8 cellular contexts compared by ENCODE assay signal in genomic region chr19:55643733-55644116, GRCh38. TPM values are rescaled to one million over a fixed set of nuclear protein-coding genes. Genes with fewer than 3 reads are reported as not detected.
DNase-seq lines count a peak whose midpoint lies in the region; ATAC-seq and TF ChIP-seq lines count a peak whose summit lies in the region.

No MANE protein-coding gene starts in this region.

- POLR2A ChIA-PET in activated CD4-positive, alpha-beta T cell treated with anti-CD3 and anti-CD28 coated beads, Interleukin-2, amount 10 ng/mL, durations not matched to agents 7 days and 5 days (lab: Charles Lee): no interaction called here

- no peaks in the 10 kb centered on the region for H3K36me3 ChIP-seq in testis (ENCODE audit: low read depth, missing control alignments)

- H3K4me3 Mint-ChIP-seq in activated CD4-positive, alpha-beta T cell treated with anti-CD3 and anti-CD28 coated beads, Interleukin-2, amount 10 ng/mL, durations not matched to agents 7 days and 5 days: peak overlapping the region; percentile 93
- peak overlapping the region; percentile 94 for H3K4me3 Mint-ChIP-seq in activated naive CD8-positive, alpha-beta T cell treated with anti-CD3 and anti-CD28 coated beads, Interleukin-2, amount 50 U/mL, for 24 hours

- peak overlapping the region; percentile 77 for H3K27ac ChIP-seq in layer of hippocampus (ENCODE audit: low read depth, low read length)
- peak overlapping the region; percentile 89 to 93 for H3K27ac ChIP-seq in testis

- peaks cover 28% of the 10 kb centered on the region for H3K36me3 Mint-ChIP-seq in activated CD4-positive, alpha-beta T cell treated with anti-CD3 and anti-CD28 coated beads, Interleukin-2, amount 10 ng/mL, durations not matched to agents 7 days and 5 days (ENCODE audit: low read depth)
- peaks cover 50% of the 10 kb centered on the region for H3K36me3 Mint-ChIP-seq in activated naive CD8-positive, alpha-beta T cell treated with anti-CD3 and anti-CD28 coated beads, Interleukin-2, amount 50 U/mL, for 24 hours (ENCODE audit: low read depth)

- no peak for TF ChIP-seq POLR2A in testis (IDR thresholded peaks at IDR 0.05)

- no peak for DNase-seq in activated CD4-positive, alpha-beta T cell treated with anti-CD3 and anti-CD28 coated beads, Interleukin-2, amount 10 ng/mL, durations not matched to agents 7 days and 5 days
- DNase-seq in activated CD4-positive, alpha-beta T cell treated with anti-CD3 and anti-CD28 coated beads, Interleukin-2, amount 50 U/mL, for 1 hour: no peak
- DNase-seq in activated naive CD8-positive, alpha-beta T cell treated with anti-CD3 and anti-CD28 coated beads, Interleukin-2, amount 50 U/mL, for 24 hours: no peak
- DNase-seq in testis: no peak
- DNase-seq in NCI-H1930 (lab: John Stamatoyannopoulos, UW): no peak
- DNase-seq in activated CD4-positive, alpha-beta T cell treated with anti-CD3 and anti-CD28 coated beads for 1 hour: no peak
- no peak for DNase-seq in RKO (ENCODE audit: low spot score)

- peak overlapping the region; percentile 98 for H3K27ac Mint-ChIP-seq in activated CD4-positive, alpha-beta T cell treated with anti-CD3 and anti-CD28 coated beads, Interleukin-2, amount 10 ng/mL, durations not matched to agents 7 days and 5 days
- H3K27ac Mint-ChIP-seq in activated naive CD8-positive, alpha-beta T cell treated with anti-CD3 and anti-CD28 coated beads, Interleukin-2, amount 50 U/mL, for 24 hours: peak overlapping the region; percentile 99

- intact Hi-C loops in testis (cut with DNase I; ENCODE audit: low total_unique reads): no loop called here

- peaks cover 27% of the 10 kb centered on the region for H3K4me1 ChIP-seq in testis

- CTCF ChIA-PET in activated CD4-positive, alpha-beta T cell treated with anti-CD3 and anti-CD28 coated beads, Interleukin-2, amount 10 ng/mL, durations not matched to agents 7 days and 5 days (lab: Charles Lee): interaction anchor here (1.6 to 2.1 kb wide), 3 partner anchors 11 to 140 kb away, joined by 6 to 17 read pairs (median 10); partner anchors contain the start of genes U2AF2 and ZNF784

- peaks cover 3% of the 10 kb centered on the region for H3K9me3 Mint-ChIP-seq in activated CD4-positive, alpha-beta T cell treated with anti-CD3 and anti-CD28 coated beads, Interleukin-2, amount 10 ng/mL, durations not matched to agents 7 days and 5 days
- no peaks in the 10 kb centered on the region for H3K9me3 Mint-ChIP-seq in activated naive CD8-positive, alpha-beta T cell treated with anti-CD3 and anti-CD28 coated beads, Interleukin-2, amount 50 U/mL, for 24 hours

- H3K4me1 Mint-ChIP-seq in activated CD4-positive, alpha-beta T cell treated with anti-CD3 and anti-CD28 coated beads, Interleukin-2, amount 10 ng/mL, durations not matched to agents 7 days and 5 days: peaks cover 55% of the 10 kb centered on the region
- H3K4me1 Mint-ChIP-seq in activated naive CD8-positive, alpha-beta T cell treated with anti-CD3 and anti-CD28 coated beads, Interleukin-2, amount 50 U/mL, for 24 hours: peaks cover 64% of the 10 kb centered on the region

- no peaks in the 10 kb centered on the region for H3K27me3 ChIP-seq in layer of hippocampus (ENCODE audit: control insufficient read depth, insufficient read depth, low read length)
- H3K27me3 ChIP-seq in testis: no peaks in the 10 kb centered on the region

- peak overlapping the region; percentile 95 to 96 for H3K4me3 ChIP-seq in testis

- no peak for TF ChIP-seq CTCF in testis (IDR thresholded peaks at IDR 0.05)

- H3K9me3 ChIP-seq in testis: no peaks in the 10 kb centered on the region

- no peaks in the 10 kb centered on the region for H3K27me3 Mint-ChIP-seq in activated CD4-positive, alpha-beta T cell treated with anti-CD3 and anti-CD28 coated beads, Interleukin-2, amount 10 ng/mL, durations not matched to agents 7 days and 5 days
- H3K27me3 Mint-ChIP-seq in activated naive CD8-positive, alpha-beta T cell treated with anti-CD3 and anti-CD28 coated beads, Interleukin-2, amount 50 U/mL, for 24 hours: peaks cover 2% of the 10 kb centered on the region

- WGBS in testis, 2 donors: 1% methylated on average over 29 of the region's 29 CpGs

- ATAC-seq in activated naive CD8-positive, alpha-beta T cell treated with anti-CD3 and anti-CD28 coated beads, Interleukin-2, amount 50 U/mL, for 24 hours: no peak

RNA-seq across cellular contexts. Expression of gene ZNF581, which starts 0.3 kb away (rescaled TPM):
- 10 to 100 TPM; 24.1 to 25.5 TPM for total RNA-seq in activated CD4-positive, alpha-beta T cell treated with anti-CD3 and anti-CD28 coated beads, Interleukin-2, amount 10 ng/mL, durations not matched to agents 7 days and 5 days
- total RNA-seq in testis: 10 to 100 TPM; 17.3 to 31.2 TPM
- 18.4 TPM for polyA plus RNA-seq in testis (ENCODE audit: insufficient read depth, low read depth, low replicate concordance)

RNA-seq across cellular contexts. Expression of gene ZNF580, which starts 2.9 kb away (rescaled TPM):
- 10 to 100 TPM; 44.6 to 45.9 TPM for total RNA-seq in activated CD4-positive, alpha-beta T cell treated with anti-CD3 and anti-CD28 coated beads, Interleukin-2, amount 10 ng/mL, durations not matched to agents 7 days and 5 days
- 10 to 100 TPM; 37.6 to 38.0 TPM for total RNA-seq in testis
- polyA plus RNA-seq in testis (ENCODE audit: insufficient read depth, low read depth, low replicate concordance): 21.7 TPM

RNA-seq across cellular contexts. Expression of gene CCDC106, which starts 4.3 kb away (rescaled TPM):
- total RNA-seq in activated CD4-positive, alpha-beta T cell treated with anti-CD3 and anti-CD28 coated beads, Interleukin-2, amount 10 ng/mL, durations not matched to agents 7 days and 5 days: 1 to 10 TPM; 8.3 to 8.8 TPM
- 10 to 100 TPM; 57.0 to 84.9 TPM for total RNA-seq in testis
- polyA plus RNA-seq in testis (ENCODE audit: insufficient read depth, low read depth, low replicate concordance): 34.5 TPM

RNA-seq across cellular contexts. Expression of gene U2AF2, which starts 11.1 kb away (rescaled TPM):
- total RNA-seq in activated CD4-positive, alpha-beta T cell treated with anti-CD3 and anti-CD28 coated beads, Interleukin-2, amount 10 ng/mL, durations not matched to agents 7 days and 5 days: 100 to 1,000 TPM; 239 to 281 TPM
- 100 to 1,000 TPM; 264 to 281 TPM for total RNA-seq in testis
- 163 TPM for polyA plus RNA-seq in testis (ENCODE audit: insufficient read depth, low read depth, low replicate concordance)

RNA-seq across cellular contexts. Expression of gene ZNF784, which starts 19.4 kb away (rescaled TPM):
- total RNA-seq in activated CD4-positive, alpha-beta T cell treated with anti-CD3 and anti-CD28 coated beads, Interleukin-2, amount 10 ng/mL, durations not matched to agents 7 days and 5 days: 1 to 10 TPM; 4.3 to 5.8 TPM
- total RNA-seq in testis: 10 to 100 TPM; 10.3 to 13.0 TPM
- 6.6 TPM for polyA plus RNA-seq in testis (ENCODE audit: insufficient read depth, low read depth, low replicate concordance)

Comparison
In these comparisons a context has a peak if more than half of its experiments do, and no peak if none do; other contexts are left out.
1. RNA of gene CCDC106, which starts 4.3 kb away (total RNA-seq): 57.0 to 84.9 TPM in testis; 8.3 to 8.8 TPM in activated CD4-positive, alpha-beta T cell treated with anti-CD3 and anti-CD28 coated beads, Interleukin-2, amount 10 ng/mL, durations not matched to agents 7 days and 5 days; every median in the first group is over 4 times any median in the second.